13 cellular contexts compared by ENCODE assay signal in genomic region chr18:13267517-13267916, GRCh38. TPM values are rescaled to one million over a fixed set of nuclear protein-coding genes. Genes with fewer than 3 reads are reported as not detected.
A peak's percentile ranks its signal among the peaks of the same experiment; 100 is the strongest.
DNase-seq lines count a peak whose midpoint lies in the region; ATAC-seq lines count a peak whose summit lies in the region.
"Had no signal": no experiment of that assay in that cellular context is flagged by ENCODE, and none has a peak within 500 bp of the region (broad histone marks: within the 10 kb centered on the region; RNA-seq: fewer than 3 reads in every experiment).

No MANE protein-coding gene starts in this region.

- ATAC-seq in sciatic nerve (no peak), GM21526 (IDR thresholded peaks at IDR 0.05; ENCODE audit: low FRiP score, unreplicated experiment) (no peak)

- no peak overlapping the region for H3K4me3 Mint-ChIP-seq in dendritic cell treated with granulocyte-macrophage colony-stimulating factor and Interleukin-4, amounts not matched to agents 40 ng/mL and 50 ng/mL, for 4 days

- peaks cover 25% of the 10 kb centered on the region for H3K36me3 Mint-ChIP-seq in dendritic cell treated with granulocyte-macrophage colony-stimulating factor and Interleukin-4, amounts not matched to agents 40 ng/mL and 50 ng/mL, for 4 days (ENCODE audit: low read depth)

- DNase-seq in COLO668 (lab: John Stamatoyannopoulos, UW; ENCODE audit: unreplicated experiment), result peak; percentile 45
- DNase-seq in RPMI7951 (ENCODE audit: low read depth), result peak; percentile 32
- peak; percentile 49 for DNase-seq in sciatic nerve (ENCODE audit: low spot score)
- DNase-seq in SHP77 (lab: John Stamatoyannopoulos, UW), result no peak
- DNase-seq in activated effector memory CD4-positive, alpha-beta T cell treated with Interleukin-2 at 50 U/mL for 16 hours, result no peak
- DNase-seq in NCI-H510A (lab: John Stamatoyannopoulos, UW), result no peak
- DNase-seq: activated effector memory CD4-positive, alpha-beta T cell treated with anti-CD3 and anti-CD28 coated beads, Interleukin-2, amount 50 U/mL, for 16 hours; Calu3; dorsolateral prefrontal cortex; hippocampal formation; NCI-H146 had no signal

- peak overlapping the region; percentile 85 for H3K27ac Mint-ChIP-seq in dendritic cell treated with granulocyte-macrophage colony-stimulating factor and Interleukin-4, amounts not matched to agents 40 ng/mL and 50 ng/mL, for 4 days

- H3K9me3 Mint-ChIP-seq in dendritic cell treated with granulocyte-macrophage colony-stimulating factor and Interleukin-4, amounts not matched to agents 40 ng/mL and 50 ng/mL, for 4 days, result no peaks in the 10 kb centered on the region

- intact Hi-C loops in dendritic cell treated with granulocyte-macrophage colony-stimulating factor and Interleukin-4, amounts not matched to agents 40 ng/mL and 50 ng/mL, for 4 days (cut with micrococcal nuclease), result no loop called here
- intact Hi-C loops in sciatic nerve (cut with DNase I), result no loop called here

- H3K27me3 Mint-ChIP-seq in dendritic cell treated with granulocyte-macrophage colony-stimulating factor and Interleukin-4, amounts not matched to agents 40 ng/mL and 50 ng/mL, for 4 days, result peaks cover 1% of the 10 kb centered on the region

- peaks cover 66% of the 10 kb centered on the region for H3K4me1 Mint-ChIP-seq in dendritic cell treated with granulocyte-macrophage colony-stimulating factor and Interleukin-4, amounts not matched to agents 40 ng/mL and 50 ng/mL, for 4 days (ENCODE audit: low read depth)

RNA-seq across cellular contexts. Expression of gene LDLRAD4, which starts 49.0 kb away (rescaled TPM):
- 0.10 and 0.24 TPM in 2 replicates for total RNA-seq in RPMI7951 (2014; rRNA removed; shearing (Covaris generic))
- total RNA-seq in sciatic nerve, result 27.1 TPM

Comparison
In these comparisons a context has a peak if more than half of its experiments do, and no peak if none do; other contexts are left out.
1. DNase-seq: peak in COLO668 (single experiment), RPMI7951 (single experiment) and sciatic nerve (single experiment); none in SHP77 (0 of 2), activated effector memory CD4-positive, alpha-beta T cell treated with Interleukin-2 at 50 U/mL for 16 hours (single experiment) and NCI-H510A (single experiment).
2. RNA of gene LDLRAD4, which starts 49.0 kb away (total RNA-seq): 27.1 TPM in sciatic nerve (single experiment); 0.10 to 0.24 TPM in RPMI7951; every median in the first group is over 10 times any median in the second.